Comparison of ENCODE assay signal across 21 cellular contexts in the genomic region with DNA sequence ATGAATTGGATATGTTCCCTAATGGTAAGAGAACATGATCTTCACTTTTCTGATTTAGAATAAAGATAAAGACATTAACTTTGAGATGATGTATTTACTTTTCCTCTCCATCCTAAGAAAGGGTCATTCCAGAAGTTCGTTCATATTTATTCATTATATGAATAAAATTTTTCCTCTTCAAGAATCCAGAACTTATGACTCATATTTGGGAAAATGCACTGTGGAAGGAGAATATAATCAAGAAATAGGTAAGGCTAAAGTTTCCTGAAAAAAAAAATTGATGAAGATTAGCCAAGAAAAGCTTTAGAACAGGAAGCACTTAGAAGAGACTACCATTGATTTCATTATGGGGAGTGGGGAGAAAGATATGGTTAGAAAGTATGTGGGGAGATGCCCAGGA. TPM values are rescaled to one million over a fixed set of nuclear protein-coding genes. Genes with fewer than 3 reads are reported as not detected.
DNase-seq lines count a peak whose midpoint lies in the region; ATAC-seq and TF ChIP-seq lines count a peak whose summit lies in the region.
"Had no signal": no experiment of that assay in that cellular context is flagged by ENCODE, and none has a peak within 500 bp of the region (broad histone marks: within the 10 kb centered on the region; RNA-seq: fewer than 3 reads in every experiment).

No MANE protein-coding gene starts in this region.

- H3K4me3 Mint-ChIP-seq in Calu3 (ENCODE audit: low read depth, unreplicated experiment): no peak overlapping the region
- H3K4me3 Mint-ChIP-seq in chondrocyte (ENCODE audit: unreplicated experiment): no peak overlapping the region
- H3K4me3 Mint-ChIP-seq: CD8-positive, alpha-beta memory T cell had no signal

- H3K79me2 ChIP-seq in osteoblast (ENCODE audit: insufficient read depth, low read length): no peaks in the 10 kb centered on the region

- no peak overlapping the region for H3K4me2 ChIP-seq in osteoblast (ENCODE audit: insufficient read depth, low read length)
- H3K4me2 ChIP-seq: KMS-11 had no signal

- H3K4me3 ChIP-seq in RWPE2 (ENCODE audit: severe bottlenecking) (no peak overlapping the region), osteoblast (ENCODE audit: insufficient read depth, low read length) (no peak overlapping the region), right atrium auricular region (no peak overlapping the region), aorta (ENCODE audit: low read length in 2 of 2) (no peak overlapping the region)
- H3K4me3 ChIP-seq: GM23248 had no signal

- H3K9me3 ChIP-seq in RWPE2 (ENCODE audit: severe bottlenecking) (no peaks in the 10 kb centered on the region), osteoblast (ENCODE audit: low read depth, low read length) (no peaks in the 10 kb centered on the region), right atrium auricular region (no peaks in the 10 kb centered on the region), aorta (ENCODE audit: control insufficient read depth, low read length) (no peaks in the 10 kb centered on the region)

- H3K27ac ChIP-seq in RWPE2 (ENCODE audit: poor library complexity, severe bottlenecking) (peak overlapping the region; percentile 61), osteoblast (ENCODE audit: low read depth, low read length) (peak overlapping the region; percentile 99), right atrium auricular region (no peak overlapping the region), aorta (ENCODE audit: low read depth in 1 of 2, low read length in 2 of 2) (peak overlapping the region in 1 of 2 donors; percentile 28)
- H3K27ac ChIP-seq: HL-60, KMS-11 had no signal

- no peaks in the 10 kb centered on the region for H3K36me3 Mint-ChIP-seq in Calu3 (ENCODE audit: insufficient read depth, unreplicated experiment)
- no peaks in the 10 kb centered on the region for H3K36me3 Mint-ChIP-seq in chondrocyte (ENCODE audit: low read depth)

- H3K27ac Mint-ChIP-seq in Calu3 (ENCODE audit: unreplicated experiment) (peak overlapping the region; percentile 22), chondrocyte (ENCODE audit: unreplicated experiment) (peak overlapping the region; percentile 51)
- H3K27ac Mint-ChIP-seq: CD8-positive, alpha-beta memory T cell had no signal

- no peak overlapping the region for H2AFZ ChIP-seq in osteoblast (ENCODE audit: low read length)

- no peaks in the 10 kb centered on the region for H3K9me3 Mint-ChIP-seq in Calu3 (ENCODE audit: low read depth, unreplicated experiment)
- H3K9me3 Mint-ChIP-seq in chondrocyte (ENCODE audit: low read depth): no peaks in the 10 kb centered on the region
- H3K9me3 Mint-ChIP-seq: CD8-positive, alpha-beta memory T cell had no signal

- CTCF ChIA-PET in Calu3 (lab: Charles Lee): no interaction called here

- H3K27me3 ChIP-seq in RWPE2 (ENCODE audit: insufficient read depth, poor library complexity, severe bottlenecking): no peaks in the 10 kb centered on the region
- no peaks in the 10 kb centered on the region for H3K27me3 ChIP-seq in osteoblast (ENCODE audit: insufficient read depth, low read length)
- no peaks in the 10 kb centered on the region for H3K27me3 ChIP-seq in right atrium auricular region
- no peaks in the 10 kb centered on the region for H3K27me3 ChIP-seq in aorta (ENCODE audit: control insufficient read depth in 1 of 2, insufficient read depth in 2 of 2, low read length in 1 of 2)

- H3K36me3 ChIP-seq in RWPE2 (ENCODE audit: low read depth): no peaks in the 10 kb centered on the region
- H3K36me3 ChIP-seq in osteoblast (ENCODE audit: insufficient read depth, low read length): no peaks in the 10 kb centered on the region
- no peaks in the 10 kb centered on the region for H3K36me3 ChIP-seq in right atrium auricular region
- no peaks in the 10 kb centered on the region for H3K36me3 ChIP-seq in aorta (ENCODE audit: control insufficient read depth in 1 of 2, insufficient read depth in 2 of 2, low read length in 1 of 2)

- intact Hi-C loops in Calu3 (cut with micrococcal nuclease; ENCODE audit: unreplicated experiment): no loop called here
- intact Hi-C loops in aorta (cut with DNase I): loop anchor here in 1 of 2 donors (5.0 kb wide), 1 partner anchor 38 kb away; the partner anchor contains the start of gene CBLB

- no peak for DNase-seq in Calu3
- DNase-seq in RWPE2 (ENCODE audit: low spot score): no peak
- no peak for DNase-seq in chondrocyte (ENCODE audit: low spot score)
- no peak for DNase-seq in osteoblast (ENCODE audit: insufficient read length, low spot score, missing footprints)
- no peak for DNase-seq in right atrium auricular region (ENCODE audit: low spot score)
- DNase-seq in aorta: no peak
- DNase-seq in NCI-H2171 (lab: John Stamatoyannopoulos, UW): no peak
- no peak for DNase-seq in D341Med (ENCODE audit: low spot score)
- DNase-seq: 8988T; AML-193; CD8-positive, alpha-beta memory T cell; NCI-H1694 treated with DMSO at 0.1 percent for 48 hours; NCI-H2081 treated with DMSO at 0.1 percent for 48 hours; NCI-H446 treated with DMSO at 0.1 percent for 48 hours; NCI-H526 treated with DMSO at 0.1 percent for 48 hours; OCI-M1; Right ventricle myocardium superior had no signal

- H3K27me3 Mint-ChIP-seq in Calu3 (ENCODE audit: unreplicated experiment) (no peaks in the 10 kb centered on the region), chondrocyte (ENCODE audit: low read depth) (no peaks in the 10 kb centered on the region)
- H3K27me3 Mint-ChIP-seq: CD8-positive, alpha-beta memory T cell had no signal

- H3K4me1 ChIP-seq in RWPE2 (ENCODE audit: insufficient read depth, poor library complexity, severe bottlenecking): peaks cover 34% of the 10 kb centered on the region
- peaks cover 33% of the 10 kb centered on the region for H3K4me1 ChIP-seq in osteoblast (ENCODE audit: insufficient read depth, low read length)
- peaks cover 0 to 37% of the 10 kb centered on the region in 2 donors for H3K4me1 ChIP-seq in right atrium auricular region
- H3K4me1 ChIP-seq in aorta (ENCODE audit: control insufficient read depth in 1 of 2, insufficient read depth in 2 of 2, low read length in 2 of 2): peaks cover 8 to 11% of the 10 kb centered on the region in 2 donors

- no peaks in the 10 kb centered on the region for H4K20me1 ChIP-seq in osteoblast (ENCODE audit: insufficient read depth, low read length)

- 9 to 15% methylated on average over 1 of the region's 1 CpG for WGBS in aorta, 2 donors

- TF ChIP-seq CTCF in Calu3 (IDR thresholded peaks at IDR 0.05; ENCODE audit: unreplicated experiment) (no peak), RWPE2 (IDR thresholded peaks at IDR 0.05; ENCODE audit: poor library complexity, severe bottlenecking) (no peak), chondrocyte (IDR thresholded peaks at IDR 0.05) (no peak), osteoblast (IDR thresholded peaks at IDR 0.05; ENCODE audit: extremely low read depth, low read depth, low read length) (no peak), right atrium auricular region (IDR thresholded peaks at IDR 0.05) (no peak)

- H3K4me1 Mint-ChIP-seq in Calu3 (ENCODE audit: low read depth, unreplicated experiment): peaks cover 15% of the 10 kb centered on the region
- peaks cover 35% of the 10 kb centered on the region for H3K4me1 Mint-ChIP-seq in chondrocyte (ENCODE audit: low read depth)

- no TSS peak for BruUV-seq in Calu3 (replicated peaks; lab: Mats Ljungman, UMichigan)

- ATAC-seq in RWPE2 (ENCODE audit: low read depth) (no peak), aorta (ENCODE audit: low FRiP score) (no peak)
- ATAC-seq: HCT116 had no signal

RNA-seq across cellular contexts. Expression of gene CBLB, which starts 36.5 kb away (rescaled TPM):
- total RNA-seq in Calu3 (2022) (17.9 and 26.2 TPM in 2 replicates), chondrocyte (25.0 to 28.0 TPM (median 26.9 TPM) in 3 replicates), osteoblast (108 and 128 TPM in 2 replicates), right atrium auricular region (10 to 100 TPM; 24.6 to 27.3 TPM), aorta (100 to 1,000 TPM in 1 of 2 donors, 10 to 100 TPM in 1; 93.3 to 126 TPM)
- polyA plus RNA-seq in aorta: 10 to 100 TPM in 1 of 2 donors, 1 to 10 TPM in 1; 3.3 to 15.0 TPM

Comparison
In these comparisons a context has a peak if more than half of its experiments do, and no peak if none do; other contexts are left out.
1. H3K27ac ChIP-seq: peak in RWPE2 (single experiment) and osteoblast (single experiment); none in right atrium auricular region (0 of 2).